ENCODE assay signal across 9 cellular contexts in genomic region chr5:98927242-98927987, GRCh38. TPM values are rescaled to one million over a fixed set of nuclear protein-coding genes. Genes with fewer than 3 reads are reported as not detected.
DNase-seq lines count a peak whose midpoint lies in the region; ATAC-seq, FAIRE-seq and TF ChIP-seq lines count a peak whose summit lies in the region.
"Had no signal": no experiment of that assay in that cellular context is flagged by ENCODE, and none has a peak within 500 bp of the region (broad histone marks: within the 10 kb centered on the region; RNA-seq: fewer than 3 reads in every experiment).

No MANE protein-coding gene starts in this region.

- peak overlapping the region; percentile 85 for H3K9ac ChIP-seq in NT2/D1 (ENCODE audit: insufficient read length, low read depth)

- DNase-seq in NCI-H1417 (lab: John Stamatoyannopoulos, UW) (peak in 2 of 3 experiments; percentile 1 to 41), NCI-H1417 treated with DMSO at 0.1 percent for 48 hours (lab: John Stamatoyannopoulos, UW) (no peak), NT2/D1 (ENCODE audit: low read depth, low spot score) (no peak), fibroblast of villous mesenchyme (ENCODE audit: low read depth) (peak; percentile 81), pancreas (peak in 2 of 6 donors; percentile 5 to 34), type B pancreatic cell (ENCODE audit: extremely low spot score, unreplicated experiment) (no peak)
- DNase-seq in activated T-helper 1 cell treated with anti-CD3 and anti-CD28 coated beads, Interleukin-12 subunit alpha, Interleukin-12 subunit beta, Interleukin-2, Interleukin-4 antibody, amounts not matched to agents 30 ng/mL and 10 ng/mL and 1 ng/mL, durations not matched to agents 14 hours and 24 hours and 36 hours (ENCODE audit: low spot score) = peak; percentile 57

- TF ChIP-seq CTCF in fibroblast of villous mesenchyme (IDR thresholded peaks at IDR 0.05; ENCODE audit: insufficient read depth, low read depth, low read length) (no peak), pancreas (IDR thresholded peaks at IDR 0.05) (no peak), type B pancreatic cell (conservative IDR thresholded peaks at IDR 0.05) (no peak)

- ATAC-seq in HG02798 (IDR thresholded peaks at IDR 0.05; ENCODE audit: poor library complexity, unreplicated experiment) = peak; percentile 16
- no peak for ATAC-seq in pancreas

- H3K9me3 Mint-ChIP-seq in activated T-helper 1 cell treated with anti-CD3 and anti-CD28 coated beads, Interleukin-12 subunit alpha, Interleukin-12 subunit beta, Interleukin-2, Interleukin-4 antibody, amounts not matched to agents 30 ng/mL and 10 ng/mL and 1 ng/mL, durations not matched to agents 14 hours and 24 hours and 36 hours = no peaks in the 10 kb centered on the region
- H3K9me3 Mint-ChIP-seq in type B pancreatic cell = no peaks in the 10 kb centered on the region

- no peaks in the 10 kb centered on the region for H3K27me3 Mint-ChIP-seq in activated T-helper 1 cell treated with anti-CD3 and anti-CD28 coated beads, Interleukin-12 subunit alpha, Interleukin-12 subunit beta, Interleukin-2, Interleukin-4 antibody, amounts not matched to agents 30 ng/mL and 10 ng/mL and 1 ng/mL, durations not matched to agents 14 hours and 24 hours and 36 hours (ENCODE audit: insufficient read depth)
- H3K27me3 Mint-ChIP-seq in type B pancreatic cell = no peaks in the 10 kb centered on the region

- peaks cover 66% of the 10 kb centered on the region for H3K4me1 Mint-ChIP-seq in activated T-helper 1 cell treated with anti-CD3 and anti-CD28 coated beads, Interleukin-12 subunit alpha, Interleukin-12 subunit beta, Interleukin-2, Interleukin-4 antibody, amounts not matched to agents 30 ng/mL and 10 ng/mL and 1 ng/mL, durations not matched to agents 14 hours and 24 hours and 36 hours (ENCODE audit: low read depth)
- peaks cover 14% of the 10 kb centered on the region for H3K4me1 Mint-ChIP-seq in type B pancreatic cell (ENCODE audit: unreplicated experiment)

- peak overlapping the region; percentile 98 for H3K4me3 Mint-ChIP-seq in activated T-helper 1 cell treated with anti-CD3 and anti-CD28 coated beads, Interleukin-12 subunit alpha, Interleukin-12 subunit beta, Interleukin-2, Interleukin-4 antibody, amounts not matched to agents 30 ng/mL and 10 ng/mL and 1 ng/mL, durations not matched to agents 14 hours and 24 hours and 36 hours
- H3K4me3 Mint-ChIP-seq in type B pancreatic cell = peak overlapping the region; percentile 97

- no peaks in the 10 kb centered on the region for H3K4me1 ChIP-seq in NT2/D1 (ENCODE audit: insufficient read depth, insufficient read length)
- peaks cover 14 to 29% (median 25%) of the 10 kb centered on the region in 3 donors for H3K4me1 ChIP-seq in pancreas

- FAIRE-seq in pancreas (lab: Jason Lieb, UNC) = peak; percentile 85
- FAIRE-seq: G401.6 had no signal

- 1% methylated on average over 14 of the region's 14 CpGs for WGBS in pancreas, 2 donors

- no peaks in the 10 kb centered on the region for H3K9me3 ChIP-seq in NT2/D1 (ENCODE audit: insufficient read depth, low read length)
- no peaks in the 10 kb centered on the region for H3K9me3 ChIP-seq in pancreas

- peaks cover 31% of the 10 kb centered on the region for H3K36me3 Mint-ChIP-seq in activated T-helper 1 cell treated with anti-CD3 and anti-CD28 coated beads, Interleukin-12 subunit alpha, Interleukin-12 subunit beta, Interleukin-2, Interleukin-4 antibody, amounts not matched to agents 30 ng/mL and 10 ng/mL and 1 ng/mL, durations not matched to agents 14 hours and 24 hours and 36 hours (ENCODE audit: low read depth)
- peaks cover 18% of the 10 kb centered on the region for H3K36me3 Mint-ChIP-seq in type B pancreatic cell

- intact Hi-C loops in activated T-helper 1 cell treated with anti-CD3 and anti-CD28 coated beads, Interleukin-12 subunit alpha, Interleukin-12 subunit beta, Interleukin-2, Interleukin-4 antibody, amounts not matched to agents 30 ng/mL and 10 ng/mL and 1 ng/mL, durations not matched to agents 14 hours and 24 hours and 36 hours (cut with micrococcal nuclease) = loop anchor here (1.0 to 5.0 kb wide), 5 partner anchors 21 to 1744 kb away; partner anchors contain the start of gene RIOK2
- intact Hi-C loops in pancreas (cut with DNase I) = no loop called here

- H3K4me3 ChIP-seq in NT2/D1 (ENCODE audit: insufficient read length, low read depth) = peak overlapping the region; percentile 76
- H3K4me3 ChIP-seq in fibroblast of villous mesenchyme (ENCODE audit: low read depth, low read length) = peak overlapping the region; percentile 87
- H3K4me3 ChIP-seq in pancreas = peak overlapping the region; percentile 83 to 95 (median 89)

- peak overlapping the region; percentile 90 to 100 (median 98) for H3K27ac ChIP-seq in pancreas

- peak overlapping the region; percentile 99 for H3K27ac Mint-ChIP-seq in activated T-helper 1 cell treated with anti-CD3 and anti-CD28 coated beads, Interleukin-12 subunit alpha, Interleukin-12 subunit beta, Interleukin-2, Interleukin-4 antibody, amounts not matched to agents 30 ng/mL and 10 ng/mL and 1 ng/mL, durations not matched to agents 14 hours and 24 hours and 36 hours
- H3K27ac Mint-ChIP-seq in type B pancreatic cell = peak overlapping the region; percentile 89

- no peaks in the 10 kb centered on the region for H3K27me3 ChIP-seq in NT2/D1 (ENCODE audit: insufficient read depth, insufficient read length)
- no peaks in the 10 kb centered on the region for H3K27me3 ChIP-seq in pancreas

- H3K36me3 ChIP-seq in NT2/D1 (ENCODE audit: insufficient read depth, insufficient read length, low read length) (peaks cover 41% of the 10 kb centered on the region), pancreas (peaks cover 3 to 16% (median 9%) of the 10 kb centered on the region in 3 donors)

RNA-seq across cellular contexts. Expression of gene CHD1, which starts 1.4 kb away (rescaled TPM):
- total RNA-seq in activated T-helper 1 cell treated with anti-CD3 and anti-CD28 coated beads, Interleukin-12 subunit alpha, Interleukin-12 subunit beta, Interleukin-2, Interleukin-4 antibody, amounts not matched to agents 30 ng/mL and 10 ng/mL and 1 ng/mL, durations not matched to agents 14 hours and 24 hours and 36 hours = 83.0 and 83.3 TPM in 2 replicates
- total RNA-seq in fibroblast of villous mesenchyme = 37.0 and 50.1 TPM in 2 replicates
- 10 to 100 TPM; 10.1 to 17.7 (median 11.8) TPM for total RNA-seq in pancreas
- polyA plus RNA-seq in pancreas = 10 to 100 TPM; 12.2 to 20.7 TPM
- total RNA-seq in type B pancreatic cell (ENCODE audit: low replicate concordance) = 51.7 and 56.2 TPM in 2 replicates

Comparison
In these comparisons a context has a peak if more than half of its experiments do, and no peak if none do; other contexts are left out.
1. DNase-seq: peak in NCI-H1417 (2 of 3), activated T-helper 1 cell treated with anti-CD3 and anti-CD28 coated beads, Interleukin-12 subunit alpha, Interleukin-12 subunit beta, Interleukin-2, Interleukin-4 antibody, amounts not matched to agents 30 ng/mL and 10 ng/mL and 1 ng/mL, durations not matched to agents 14 hours and 24 hours and 36 hours (single experiment) and fibroblast of villous mesenchyme (single experiment); none in NCI-H1417 treated with DMSO at 0.1 percent for 48 hours (single experiment), NT2/D1 (single experiment) and type B pancreatic cell (single experiment).
2. Peak in every context shown above with its lines, with median percentiles within 50 percentile points of each other: H3K4me3 ChIP-seq.